Comparison of ENCODE assay signal across 19 cellular contexts in the genomic region with DNA sequence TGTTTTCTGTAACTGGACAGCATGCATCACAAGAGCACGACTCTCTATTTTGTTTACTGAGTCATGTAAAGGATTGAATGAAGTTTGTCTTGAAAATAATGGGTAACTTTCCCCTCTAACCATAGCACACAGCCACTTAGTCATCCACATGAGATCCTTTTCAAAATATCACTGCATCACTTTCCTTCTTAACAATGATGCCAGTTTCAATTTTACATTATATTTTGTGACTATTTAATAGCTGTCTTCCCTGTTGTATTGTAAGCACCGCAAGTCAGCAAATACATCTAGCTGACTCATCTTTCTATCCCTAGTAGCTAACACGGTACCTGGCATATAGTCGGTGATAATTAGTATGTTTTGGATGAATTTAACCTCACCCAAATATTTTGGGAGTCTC.
DNase-seq lines count a peak whose midpoint lies in the region; ATAC-seq, FAIRE-seq and TF ChIP-seq lines count a peak whose summit lies in the region.
"Had no signal": no experiment of that assay in that cellular context is flagged by ENCODE, and none has a peak within 500 bp of the region (broad histone marks: within the 10 kb centered on the region; RNA-seq: fewer than 3 reads in every experiment).

No MANE protein-coding gene starts in this region.

- H3K4me3 ChIP-seq in K562 (no peak overlapping the region), kidney epithelial cell (ENCODE audit: low read depth, low read length) (no peak overlapping the region), lower leg skin (ENCODE audit: low read depth, poor library complexity, severe bottlenecking) (no peak overlapping the region), PC-9 (no peak overlapping the region)
- H3K4me3 ChIP-seq: GM23248 had no signal

- no TSS peak for BruUV-seq in K562 (replicated peaks; lab: Mats Ljungman, UMichigan)
- no TSS peak for BruUV-seq in PC-9 (replicated peaks; lab: Mats Ljungman, UMichigan)

- no peaks in the 10 kb centered on the region for H3K36me3 ChIP-seq in K562 (ENCODE audit: control insufficient read depth, insufficient read depth, low read length)
- H3K36me3 ChIP-seq in kidney epithelial cell (ENCODE audit: control insufficient read depth, insufficient read depth, low read length), result no peaks in the 10 kb centered on the region
- H3K36me3 ChIP-seq in PC-9 (ENCODE audit: low read depth), result no peaks in the 10 kb centered on the region

- DNase-seq in DMS53 (lab: John Stamatoyannopoulos, UW), result peak; percentile 15
- DNase-seq in DMS53 treated with DMSO at 0.1 percent for 48 hours (lab: John Stamatoyannopoulos, UW; ENCODE audit: unreplicated experiment), result no peak
- no peak for DNase-seq in K562 (ENCODE audit: extremely low read depth in 1 of 4, low spot score in 3 of 4)
- peak; percentile 5 for DNase-seq in kidney epithelial cell (ENCODE audit: low read depth)
- peak; percentile 24 for DNase-seq in stromal cell of bone marrow (ENCODE audit: low read depth)
- DNase-seq in lower leg skin (ENCODE audit: low spot score in 2 of 2), result no peak
- DNase-seq in PC-9, result no peak
- DNase-seq: GF-D8, GM23248, KG1, MV-4-11, NCI-H1417, NCI-H187 treated with DMSO at 0.1 percent for 48 hours, NCI-H345 had no signal

- TF ChIP-seq POLR2A in K562 (conservative IDR thresholded peaks at IDR 0.05) (no peak), lower leg skin (IDR thresholded peaks at IDR 0.05) (no peak)

- TF ChIP-seq RAD21 in K562 (CRISPR knock-in tag; conservative IDR thresholded peaks at IDR 0.05 in 1 of 2, IDR thresholded peaks at IDR 0.05 in 1 of 2), result no peak

- H3K27ac ChIP-seq in K562 (ENCODE audit: extremely low read depth, low read depth, low read length), result no peak overlapping the region
- H3K27ac ChIP-seq in PC-9, result no peak overlapping the region
- H3K27ac ChIP-seq: 22Rv1, GM23248 had no signal

- WGBS in K562 (ENCODE audit: insufficient coverage, low coverage, missing lambda C conversion rate), result 2% methylated on average over 4 of the region's 4 CpGs
- 53 to 76% methylated on average over 4 of the region's 4 CpGs for WGBS in lower leg skin, 2 donors

- H3K9me1 ChIP-seq in K562 (ENCODE audit: control insufficient read depth, insufficient read depth, low read length), result no peaks in the 10 kb centered on the region

- ATAC-seq in K562, result no peak
- no peak for ATAC-seq in GM19395 (IDR thresholded peaks at IDR 0.05; ENCODE audit: unreplicated experiment)
- ATAC-seq: HCT116 had no signal

- H3K4me1 ChIP-seq in K562 (replicated peaks in 1 of 2; ENCODE audit: control insufficient read depth in 2 of 2, insufficient read depth in 2 of 2, low read length in 2 of 2) (no peaks in the 10 kb centered on the region), PC-9 (replicated peaks; ENCODE audit: insufficient read depth) (no peaks in the 10 kb centered on the region)

- POLR2A ChIA-PET in K562 (lab: Yijun Ruan, JAX), result interaction anchor here (0.6 kb wide), 1 partner anchor 1635 kb away, joined by 3 read pairs; no protein-coding TSS in a partner anchor
- POLR2A ChIA-PET in PC-9 (lab: Charles Lee; ENCODE audit: unreplicated experiment), result no interaction called here

- H3K9ac ChIP-seq in K562 (ENCODE audit: insufficient read depth in 1 of 2, low read depth in 2 of 2, low read length in 2 of 2), result no peak overlapping the region
- H3K9ac ChIP-seq: GM23248 had no signal

- H3K79me2 ChIP-seq in K562 (ENCODE audit: control insufficient read depth, insufficient read depth, low read length) (no peaks in the 10 kb centered on the region), PC-9 (ENCODE audit: low read depth) (no peaks in the 10 kb centered on the region)

- no peak for FAIRE-seq in K562 (lab: Jason Lieb, UNC)
- FAIRE-seq: GM12891, GM19239 had no signal

- intact Hi-C loops in K562 (cut with micrococcal nuclease) (no loop called here), lower leg skin (cut with DNase I; ENCODE audit: low total_unique reads) (no loop called here), PC-9 (cut with micrococcal nuclease; ENCODE audit: unreplicated experiment) (no loop called here)

- H4K20me1 ChIP-seq in K562 (replicated peaks; ENCODE audit: control insufficient read depth, insufficient read depth, low read length) (no peaks in the 10 kb centered on the region), PC-9 (ENCODE audit: insufficient read depth) (no peaks in the 10 kb centered on the region)

- no peak for TF ChIP-seq EP300 in K562 (IDR thresholded peaks at IDR 0.05; ENCODE audit: low read length)

- no peaks in the 10 kb centered on the region for H3K9me2 ChIP-seq in PC-9 (ENCODE audit: insufficient read depth)

- CTCF ChIA-PET in K562 (lab: Yijun Ruan, JAX; ENCODE audit: low intra/inter-chr PET ratio), result no interaction called here
- CTCF ChIA-PET in PC-9 (lab: Charles Lee), result no interaction called here

- 0 out of 2 replicates have a peak, but pooled peaks cover 3% of the 10 kb centered on the region for H3F3A ChIP-seq in PC-9 (ENCODE audit: insufficient read depth, low read depth)

- TF ChIP-seq CTCF in K562 (IDR thresholded peaks at IDR 0.05 in 2 of 3, conservative IDR thresholded peaks at IDR 0.05 in 1 of 3; ENCODE audit: insufficient read depth in 2 of 3, low read depth in 1 of 3, low read length in 3 of 3), result no peak
- no peak for TF ChIP-seq CTCF in kidney epithelial cell (IDR thresholded peaks at IDR 0.05; ENCODE audit: insufficient read depth, low read length, poor library complexity, severe bottlenecking)
- TF ChIP-seq CTCF in lower leg skin (IDR thresholded peaks at IDR 0.05), result no peak
- no peak for TF ChIP-seq CTCF in PC-9 (conservative IDR thresholded peaks at IDR 0.05)

- peak overlapping the region; percentile 19; the same call in 1 of the 2 replicates for H2AFZ ChIP-seq in K562 (ENCODE audit: low read depth, low read length)
- no peak overlapping the region for H2AFZ ChIP-seq in PC-9
- H2AFZ ChIP-seq: GM23248 had no signal

- H3K27me3 ChIP-seq in K562 (ENCODE audit: control insufficient read depth in 2 of 2, insufficient read depth in 2 of 2, low read length in 2 of 2), result no peaks in the 10 kb centered on the region
- H3K27me3 ChIP-seq in kidney epithelial cell (ENCODE audit: control insufficient read depth, insufficient read depth, low read length), result no peaks in the 10 kb centered on the region
- H3K27me3 ChIP-seq in PC-9 (ENCODE audit: insufficient read depth, low read depth), result no peaks in the 10 kb centered on the region

- in situ Hi-C loops in K562 (cut with MboI), result no loop called here

- H3K9me3 ChIP-seq in K562 (replicated peaks; ENCODE audit: control insufficient read depth, insufficient read depth, low read depth, low read length) (no peaks in the 10 kb centered on the region), PC-9 (ENCODE audit: insufficient read depth, low read depth) (no peaks in the 10 kb centered on the region)

- H3K4me2 ChIP-seq in K562 (ENCODE audit: insufficient read depth, low read length), result no peak overlapping the region
- H3K4me2 ChIP-seq in PC-9, result no peak overlapping the region

TF ChIP-seq in K562, 482 proteins besides CTCF, POLR2A, EP300 and RAD21:
- peak; percentile 38; the same call in 1 of the 2 replicates for TF ChIP-seq MAFK (IDR thresholded peaks at IDR 0.05; ENCODE audit: low read length)
- TF ChIP-seq ZNF316 (IDR thresholded peaks at IDR 0.05), result peak; percentile 89
- TF ChIP-seq NONO (IDR thresholded peaks at IDR 0.05; ENCODE audit: low read depth in 2 of 2, low read length in 1 of 2), result no peak
- no peak for TF ChIP-seq KDM1A (IDR thresholded peaks at IDR 0.05)
- TF ChIP-seq NFE2 (IDR thresholded peaks at IDR 0.05; ENCODE audit: low read depth), result 0 out of 2 replicates have a peak, but pooled peaks have one; percentile 30
- peak; percentile 68 for TF ChIP-seq MAFG (tag; conservative IDR thresholded peaks at IDR 0.05)
- TF ChIP-seq C11orf30 (IDR thresholded peaks at IDR 0.05; ENCODE audit: low read depth), result peak; percentile 83
TF ChIP-seq in K562: peak in this region for 5.

Comparison
In these comparisons a context has a peak if more than half of its experiments do, and no peak if none do; other contexts are left out.
1. DNase-seq: peak in DMS53 (single experiment), kidney epithelial cell (single experiment) and stromal cell of bone marrow (single experiment); none in DMS53 treated with DMSO at 0.1 percent for 48 hours (single experiment), K562 (0 of 4), lower leg skin (0 of 2) and PC-9 (0 of 2).